ENCODE assay signal across 1 cellular context in the genomic region with DNA sequence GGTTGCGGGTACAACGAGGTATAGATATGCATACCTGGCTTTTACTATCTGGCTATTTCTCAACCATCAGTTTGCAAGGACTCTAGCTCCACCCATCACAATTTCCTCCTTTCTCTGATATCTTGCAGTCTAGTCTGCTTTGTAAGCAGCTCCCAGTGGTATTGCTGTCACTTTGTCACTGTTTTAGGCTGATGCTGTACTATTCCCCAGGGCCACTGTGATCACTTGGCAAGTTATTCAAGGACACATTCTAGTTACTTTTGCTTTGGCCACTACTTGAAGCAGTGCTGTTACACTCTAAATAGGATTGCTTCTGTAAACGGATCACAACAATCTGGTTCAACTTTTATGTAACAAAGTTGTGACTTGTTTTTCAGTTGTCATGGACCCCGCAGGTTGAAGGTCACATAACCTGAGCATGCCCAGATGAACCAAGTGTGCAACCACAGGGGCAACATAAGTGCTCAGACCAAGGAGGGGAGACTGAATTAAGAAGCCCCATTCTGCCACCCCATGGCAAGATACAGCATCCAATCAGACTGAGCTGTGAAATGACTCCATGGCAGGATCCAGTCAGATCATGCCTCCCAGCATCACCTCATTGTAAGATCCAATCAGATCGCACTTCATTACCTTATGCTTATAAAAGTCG.
TF ChIP-seq lines count a peak whose summit lies in the region.

No MANE protein-coding gene starts in this region.

TF ChIP-seq in IMR-90, 13 proteins besides CTCF, POLR2A, EP300 and RAD21:
- no peak for TF ChIP-seq RCOR1 (IDR thresholded peaks at IDR 0.05; ENCODE audit: insufficient replicate concordance, low read length)
- TF ChIP-seq NFE2L2 (IDR thresholded peaks at IDR 0.05; ENCODE audit: low read depth, low read length): no peak
- no peak for TF ChIP-seq SMC3 (IDR thresholded peaks at IDR 0.05; ENCODE audit: low read depth, low read length)
- TF ChIP-seq CEBPB (IDR thresholded peaks at IDR 0.05; ENCODE audit: low read depth, low read length): no peak
- no peak for TF ChIP-seq MAZ (IDR thresholded peaks at IDR 0.05; ENCODE audit: borderline replicate concordance, low read depth, low read length)
- TF ChIP-seq, protein P1, sequence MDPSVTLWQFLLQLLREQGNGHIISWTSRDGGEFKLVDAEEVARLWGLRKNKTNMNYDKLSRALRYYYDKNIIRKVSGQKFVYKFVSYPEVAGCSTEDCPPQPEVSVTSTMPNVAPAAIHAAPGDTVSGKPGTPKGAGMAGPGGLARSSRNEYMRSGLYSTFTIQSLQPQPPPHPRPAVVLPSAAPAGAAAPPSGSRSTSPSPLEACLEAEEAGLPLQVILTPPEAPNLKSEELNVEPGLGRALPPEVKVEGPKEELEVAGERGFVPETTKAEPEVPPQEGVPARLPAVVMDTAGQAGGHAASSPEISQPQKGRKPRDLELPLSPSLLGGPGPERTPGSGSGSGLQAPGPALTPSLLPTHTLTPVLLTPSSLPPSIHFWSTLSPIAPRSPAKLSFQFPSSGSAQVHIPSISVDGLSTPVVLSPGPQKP (IDR thresholded peaks at IDR 0.05; ENCODE audit: borderline replicate concordance, low read depth, low read length): no peak
- TF ChIP-seq, protein P2, sequence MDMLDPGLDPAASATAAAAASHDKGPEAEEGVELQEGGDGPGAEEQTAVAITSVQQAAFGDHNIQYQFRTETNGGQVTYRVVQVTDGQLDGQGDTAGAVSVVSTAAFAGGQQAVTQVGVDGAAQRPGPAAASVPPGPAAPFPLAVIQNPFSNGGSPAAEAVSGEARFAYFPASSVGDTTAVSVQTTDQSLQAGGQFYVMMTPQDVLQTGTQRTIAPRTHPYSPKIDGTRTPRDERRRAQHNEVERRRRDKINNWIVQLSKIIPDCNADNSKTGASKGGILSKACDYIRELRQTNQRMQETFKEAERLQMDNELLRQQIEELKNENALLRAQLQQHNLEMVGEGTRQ (IDR thresholded peaks at IDR 0.05; ENCODE audit: low read depth, low read length): no peak
- no peak for TF ChIP-seq CHD1 (IDR thresholded peaks at IDR 0.05; ENCODE audit: low read depth, low read length)
- TF ChIP-seq RFX5 (IDR thresholded peaks at IDR 0.05; ENCODE audit: low read depth, low read length): no peak
TF ChIP-seq in IMR-90: peak in this region for 0.
